ENCODE assay signal across 7 cellular contexts in the genomic region with DNA sequence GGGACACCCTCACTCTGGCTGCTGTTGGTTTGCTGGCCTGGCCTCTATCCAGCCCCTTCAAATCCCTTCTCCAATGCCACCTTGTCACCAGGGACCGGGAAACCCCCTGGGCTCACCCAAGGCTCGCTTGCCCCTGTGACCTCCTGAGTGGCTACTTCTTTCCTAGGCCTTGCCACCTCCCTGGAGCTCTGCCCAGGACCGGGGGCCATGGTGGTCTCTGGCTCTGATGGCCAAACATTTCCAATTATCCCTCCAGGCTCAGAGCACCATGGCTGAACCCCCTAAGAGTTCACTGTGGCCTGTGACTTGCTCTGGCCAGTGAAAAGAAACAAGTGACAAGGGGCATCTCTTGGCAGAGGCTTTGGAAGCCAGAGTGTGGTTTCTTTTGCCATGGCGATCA.
"Had no signal": no experiment of that assay in that cellular context is flagged by ENCODE, and none has a peak within 500 bp of the region (broad histone marks: within the 10 kb centered on the region; RNA-seq: fewer than 3 reads in every experiment).

No MANE protein-coding gene starts in this region.

- H3K4me3 ChIP-seq: GM23248 had no signal

- ATAC-seq: HepG2 had no signal

- DNase-seq: GM23248, GOT3, H9, HCEC 1CT, KBM-7 had no signal

- H3K27ac ChIP-seq: GM23248, HL-60 had no signal
